16 cellular contexts compared by ENCODE assay signal in genomic region chr12:116089080-116089479, GRCh38.
DNase-seq lines count a peak whose midpoint lies in the region; ATAC-seq and TF ChIP-seq lines count a peak whose summit lies in the region.
"Had no signal": no experiment of that assay in that cellular context is flagged by ENCODE, and none has a peak within 500 bp of the region (broad histone marks: within the 10 kb centered on the region; RNA-seq: fewer than 3 reads in every experiment).

No MANE protein-coding gene starts in this region.

- no peaks in the 10 kb centered on the region for H3K23me2 ChIP-seq in H9 (ENCODE audit: insufficient read length, low read depth, low read length, poor library complexity, severe bottlenecking)

- H3K4me3 Mint-ChIP-seq in activated T-helper 2 cell treated with anti-CD3 and anti-CD28 coated beads, Interferon-gamma antibody, Interleukin-2, Interleukin-4, amounts not matched to agents 10 μg/mL and 5 μg/mL and 100 μg/mL, durations not matched to agents 14 hours and 24 hours and 36 hours (ENCODE audit: low read depth): no peak overlapping the region
- no peak overlapping the region for H3K4me3 Mint-ChIP-seq in nephron progenitor cell
- no peak overlapping the region for H3K4me3 Mint-ChIP-seq in H9

- no peaks in the 10 kb centered on the region for H3K79me1 ChIP-seq in H9 (ENCODE audit: insufficient read depth, low read depth, low read length, poor library complexity, severe bottlenecking)

- POLR2A ChIA-PET in HEK293 (lab: Yijun Ruan, JAX): no interaction called here

- intact Hi-C loops in activated T-helper 2 cell treated with anti-CD3 and anti-CD28 coated beads, Interferon-gamma antibody, Interleukin-2, Interleukin-4, amounts not matched to agents 10 μg/mL and 5 μg/mL and 100 μg/mL, durations not matched to agents 14 hours and 24 hours and 36 hours (cut with micrococcal nuclease): loop anchor here (5.0 kb wide), 1 partner anchor 33 kb away; no protein-coding TSS in a partner anchor

- H3K9me3 ChIP-seq in HEK293 (ENCODE audit: control insufficient read depth, insufficient read depth, low read depth, low read length) (no peaks in the 10 kb centered on the region), Loucy (ENCODE audit: insufficient read depth, low read depth, low read length) (no peaks in the 10 kb centered on the region), HAP-1 (no peaks in the 10 kb centered on the region), H9 (ENCODE audit: control insufficient read depth, low read depth, low read length) (no peaks in the 10 kb centered on the region)
- H3K9me3 ChIP-seq: BLaER1, Caco-2 had no signal

- H3K4me1 ChIP-seq in HEK293 (ENCODE audit: control insufficient read depth, insufficient read depth, low read length) (peaks cover 20% of the 10 kb centered on the region), Loucy (ENCODE audit: insufficient read depth, low read length, poor library complexity, severe bottlenecking) (peaks cover 53% of the 10 kb centered on the region), HAP-1 (no peaks in the 10 kb centered on the region), H9 (ENCODE audit: insufficient read depth, low read length) (no peaks in the 10 kb centered on the region)
- H3K4me1 ChIP-seq: Caco-2 had no signal

- no peak overlapping the region for H2BK15ac ChIP-seq in H9 (ENCODE audit: low read depth, low read length)

- H2BK12ac ChIP-seq in H9 (ENCODE audit: insufficient read length, low read depth, low read length): no peak overlapping the region

- H3K4ac ChIP-seq in H9 (ENCODE audit: low read depth, low read length): no peak overlapping the region

- no peak overlapping the region for H4K8ac ChIP-seq in H9 (replicated peaks; ENCODE audit: insufficient read length, low read depth, low read length)

- H2BK120ac ChIP-seq in H9 (ENCODE audit: low read depth, low read length, poor library complexity, severe bottlenecking): no peak overlapping the region

- peaks cover 45% of the 10 kb centered on the region for H3K4me1 Mint-ChIP-seq in activated T-helper 2 cell treated with anti-CD3 and anti-CD28 coated beads, Interferon-gamma antibody, Interleukin-2, Interleukin-4, amounts not matched to agents 10 μg/mL and 5 μg/mL and 100 μg/mL, durations not matched to agents 14 hours and 24 hours and 36 hours (ENCODE audit: low read depth)
- H3K4me1 Mint-ChIP-seq in nephron progenitor cell (peaks cover 61% of the 10 kb centered on the region), H9 (peaks cover 18 to 21% of the 10 kb centered on the region in 2 experiments)

- H3K4me3 ChIP-seq in HEK293 (ENCODE audit: low read depth, low read length): no peak overlapping the region
- no peak overlapping the region for H3K4me3 ChIP-seq in Loucy (ENCODE audit: low read length, poor library complexity, severe bottlenecking)
- no peak overlapping the region for H3K4me3 ChIP-seq in HAP-1
- H3K4me3 ChIP-seq: BLaER1, GM23248 had no signal

- in situ Hi-C loops in HAP-1 (cut with MboI; ENCODE audit: low sequenced_read_pairs): no loop called here

- peaks cover 30% of the 10 kb centered on the region for H3K36me3 Mint-ChIP-seq in activated T-helper 2 cell treated with anti-CD3 and anti-CD28 coated beads, Interferon-gamma antibody, Interleukin-2, Interleukin-4, amounts not matched to agents 10 μg/mL and 5 μg/mL and 100 μg/mL, durations not matched to agents 14 hours and 24 hours and 36 hours (ENCODE audit: low read depth)
- H3K36me3 Mint-ChIP-seq in nephron progenitor cell (ENCODE audit: low read depth) (peaks cover 24% of the 10 kb centered on the region), H9 (ENCODE audit: insufficient read depth in 1 of 3, low read depth in 3 of 3) (no peaks in the 10 kb centered on the region)

- no peak overlapping the region for H4K91ac ChIP-seq in H9 (ENCODE audit: insufficient read length, low read depth, low read length)

- no peak overlapping the region for H3K56ac ChIP-seq in H9 (ENCODE audit: insufficient read length, low read depth, low read length)

- CTCF ChIA-PET in HEK293 (lab: Yijun Ruan, JAX): interaction anchor here (0.6 to 1.4 kb wide), 3 partner anchors 22 to 909 kb away, joined by 3 to 4 read pairs (median 4); no protein-coding TSS in a partner anchor

- H3K9me3 Mint-ChIP-seq in activated T-helper 2 cell treated with anti-CD3 and anti-CD28 coated beads, Interferon-gamma antibody, Interleukin-2, Interleukin-4, amounts not matched to agents 10 μg/mL and 5 μg/mL and 100 μg/mL, durations not matched to agents 14 hours and 24 hours and 36 hours: no peaks in the 10 kb centered on the region
- H3K9me3 Mint-ChIP-seq in nephron progenitor cell (no peaks in the 10 kb centered on the region), H9 (no peaks in the 10 kb centered on the region)
- H3K9me3 Mint-ChIP-seq: CD8-positive, alpha-beta memory T cell had no signal

- H3K27ac ChIP-seq in HEK293 (ENCODE audit: extremely low read depth, low read depth, low read length): no peak overlapping the region
- no peak overlapping the region for H3K27ac ChIP-seq in H9 (ENCODE audit: insufficient read length, low read depth, low read length)
- H3K27ac ChIP-seq: BLaER1, GM23248 had no signal

- no peaks in the 10 kb centered on the region for H3K27me3 ChIP-seq in Loucy (ENCODE audit: insufficient read depth, low read length, poor library complexity, severe bottlenecking)
- no peaks in the 10 kb centered on the region for H3K27me3 ChIP-seq in HAP-1 (ENCODE audit: low read depth)
- no peaks in the 10 kb centered on the region for H3K27me3 ChIP-seq in H9 (ENCODE audit: insufficient read depth, low read length)
- H3K27me3 ChIP-seq: BLaER1 had no signal

- TF ChIP-seq CTCF in HEK293 (tag by site-specific recombination; IDR thresholded peaks at IDR 0.05) (no peak), Loucy (conservative IDR thresholded peaks at IDR 0.05; ENCODE audit: low read length) (no peak), nephron progenitor cell (IDR thresholded peaks at IDR 0.05) (no peak), H9 (conservative IDR thresholded peaks at IDR 0.05) (no peak)

- no peak overlapping the region for H3T11ph ChIP-seq in H9 (ENCODE audit: low read length)

- H3K4me2 ChIP-seq in Loucy (ENCODE audit: low read depth, low read length, poor library complexity, severe bottlenecking) (peak overlapping the region; percentile 80), H9 (ENCODE audit: insufficient read depth, insufficient read length, low read length) (no peak overlapping the region)

- no peak for ATAC-seq in GM21825 (IDR thresholded peaks at IDR 0.05; ENCODE audit: unreplicated experiment)

- H3K27ac Mint-ChIP-seq in activated T-helper 2 cell treated with anti-CD3 and anti-CD28 coated beads, Interferon-gamma antibody, Interleukin-2, Interleukin-4, amounts not matched to agents 10 μg/mL and 5 μg/mL and 100 μg/mL, durations not matched to agents 14 hours and 24 hours and 36 hours: peak overlapping the region; percentile 30
- peak overlapping the region; percentile 78 for H3K27ac Mint-ChIP-seq in nephron progenitor cell
- H3K27ac Mint-ChIP-seq in H9: no peak overlapping the region

- no peak overlapping the region for H2BK20ac ChIP-seq in H9 (ENCODE audit: low read depth, low read length, poor library complexity, severe bottlenecking)

- no peak overlapping the region for H2BK5ac ChIP-seq in H9 (ENCODE audit: insufficient read length, low read length)

- H3K9me2 ChIP-seq in Loucy (replicated peaks; ENCODE audit: low read depth, low read length): no peaks in the 10 kb centered on the region

- H3K36me3 ChIP-seq in HEK293 (ENCODE audit: control insufficient read depth in 2 of 2, insufficient read depth in 1 of 2, low read length in 2 of 2) (no peaks in the 10 kb centered on the region), Loucy (ENCODE audit: insufficient read depth, low read length) (no peaks in the 10 kb centered on the region), HAP-1 (replicated peaks) (no peaks in the 10 kb centered on the region)

- H2AK5ac ChIP-seq in H9 (ENCODE audit: insufficient read length, low read length): no peak overlapping the region

- H3K79me2 ChIP-seq in Loucy (ENCODE audit: insufficient read depth, low read length) (peaks cover 66% of the 10 kb centered on the region), H9 (ENCODE audit: insufficient read depth, low read length) (no peaks in the 10 kb centered on the region; the same call in 1 of the 2 replicates)

- no peak overlapping the region for H4K5ac ChIP-seq in H9 (ENCODE audit: insufficient read length, low read depth, low read length)

- H3K14ac ChIP-seq in H9 (ENCODE audit: insufficient read depth, low read length): no peak overlapping the region

- no peak overlapping the region for H2AFZ ChIP-seq in Loucy (ENCODE audit: low read length)
- H2AFZ ChIP-seq in H9 (ENCODE audit: low read length): no peak overlapping the region
- H2AFZ ChIP-seq: GM23248 had no signal

- H3K27me3 Mint-ChIP-seq in activated T-helper 2 cell treated with anti-CD3 and anti-CD28 coated beads, Interferon-gamma antibody, Interleukin-2, Interleukin-4, amounts not matched to agents 10 μg/mL and 5 μg/mL and 100 μg/mL, durations not matched to agents 14 hours and 24 hours and 36 hours (ENCODE audit: low read depth): no peaks in the 10 kb centered on the region
- no peaks in the 10 kb centered on the region for H3K27me3 Mint-ChIP-seq in nephron progenitor cell (ENCODE audit: low read depth, poor library complexity)
- no peaks in the 10 kb centered on the region for H3K27me3 Mint-ChIP-seq in H9 (ENCODE audit: low read depth)

- no CpG with 5 or more reads among the region's 3 CpGs for WGBS in H9 (ENCODE audit: extremely low coverage, insufficient read length, low lambda C conversion rate)

- no peaks in the 10 kb centered on the region for H4K20me1 ChIP-seq in Loucy (ENCODE audit: insufficient read depth, low read length, poor library complexity, severe bottlenecking)
- H4K20me1 ChIP-seq in H9 (ENCODE audit: control insufficient read depth, insufficient read depth, insufficient read length): no peaks in the 10 kb centered on the region

- no peak overlapping the region for H3K18ac ChIP-seq in H9 (ENCODE audit: insufficient read length, low read depth, low read length)

- no peak for DNase-seq in activated T-helper 2 cell treated with anti-CD3 and anti-CD28 coated beads, Interferon-gamma antibody, Interleukin-2, Interleukin-4, amounts not matched to agents 10 μg/mL and 5 μg/mL and 100 μg/mL, durations not matched to agents 14 hours and 24 hours and 36 hours (ENCODE audit: low spot score)
- DNase-seq in nephron progenitor cell (no peak), HAP-1 (ENCODE audit: low spot score in 2 of 2) (no peak), H9 (no peak)
- DNase-seq: 8988T; AML-193; Caco-2; CD8-positive, alpha-beta memory T cell; DND-41; GF-D8; GM23248; KBM-7 had no signal

- no peak overlapping the region for H3K23ac ChIP-seq in H9 (ENCODE audit: insufficient read length, low read depth, low read length)

- H3F3A ChIP-seq in Loucy (ENCODE audit: low read depth): peaks cover 5% of the 10 kb centered on the region; the same call in 1 of the 2 replicates

- H3K9ac ChIP-seq in Loucy (ENCODE audit: low read depth, low read length, poor library complexity, severe bottlenecking) (no peak overlapping the region), H9 (ENCODE audit: extremely low read depth, insufficient read length, low read length) (no peak overlapping the region)
- H3K9ac ChIP-seq: BLaER1, GM23248 had no signal

Comparison
In these comparisons a context has a peak if more than half of its experiments do, and no peak if none do; other contexts are left out.
1. H3K27ac Mint-ChIP-seq: peak in activated T-helper 2 cell treated with anti-CD3 and anti-CD28 coated beads, Interferon-gamma antibody, Interleukin-2, Interleukin-4, amounts not matched to agents 10 μg/mL and 5 μg/mL and 100 μg/mL, durations not matched to agents 14 hours and 24 hours and 36 hours (single experiment) and nephron progenitor cell (single experiment); none in H9 (0 of 3).